In genomic region chr10:88810196-88810961, GRCh38 we compare ENCODE assay signal across 9 cellular contexts. TPM values are rescaled to one million over a fixed set of nuclear protein-coding genes. Genes with fewer than 3 reads are reported as not detected.
DNase-seq lines count a peak whose midpoint lies in the region; ATAC-seq and TF ChIP-seq lines count a peak whose summit lies in the region.
"Had no signal": no experiment of that assay in that cellular context is flagged by ENCODE, and none has a peak within 500 bp of the region (broad histone marks: within the 10 kb centered on the region; RNA-seq: fewer than 3 reads in every experiment).

No MANE protein-coding gene starts in this region.

- WGBS in spleen, 5 donors = 31 to 49% (median 44%) methylated on average over 5 of the region's 5 CpGs
- WGBS in aorta, 2 donors = 37 to 39% methylated on average over 5 of the region's 5 CpGs

- H3K4me3 ChIP-seq in spleen = no peak overlapping the region
- H3K4me3 ChIP-seq in aorta (ENCODE audit: low read length in 2 of 2) = no peak overlapping the region
- H3K4me3 ChIP-seq: BLaER1 had no signal

- DNase-seq in NCI-H2107 treated with DMSO at 0.1 percent for 48 hours (lab: John Stamatoyannopoulos, UW; ENCODE audit: unreplicated experiment) (peak; percentile 10), NCI-H2107 (lab: John Stamatoyannopoulos, UW) (no peak), NCI-H82 (lab: John Stamatoyannopoulos, UW) (peak; percentile 70), amniotic stem cell (lab: John Stamatoyannopoulos, UW) (peak; percentile 71), hippocampal formation (lab: John Stamatoyannopoulos, UW) (peak; percentile 16 to 36), spleen (no peak), aorta (no peak)

- H3K27ac ChIP-seq in spleen (no peak overlapping the region), aorta (ENCODE audit: low read depth in 1 of 2, low read length in 2 of 2) (no peak overlapping the region)
- H3K27ac ChIP-seq: BLaER1 had no signal

- TF ChIP-seq CTCF in spleen (IDR thresholded peaks at IDR 0.05 in 8 of 11, conservative IDR thresholded peaks at IDR 0.05 in 3 of 11) = peak in 10 of 11 experiments; percentile 27 to 79 (median 66)

- TF ChIP-seq POLR2A in spleen (IDR thresholded peaks at IDR 0.05) = no peak

- H3K27me3 ChIP-seq in spleen (replicated peaks in 1 of 7) (no peaks in the 10 kb centered on the region), aorta (ENCODE audit: control insufficient read depth in 1 of 2, insufficient read depth in 2 of 2, low read length in 1 of 2) (no peaks in the 10 kb centered on the region)
- H3K27me3 ChIP-seq: BLaER1 had no signal

- no peaks in the 10 kb centered on the region for H3K36me3 ChIP-seq in spleen
- no peaks in the 10 kb centered on the region for H3K36me3 ChIP-seq in aorta (ENCODE audit: control insufficient read depth in 1 of 2, insufficient read depth in 2 of 2, low read length in 1 of 2)
- H3K36me3 ChIP-seq: BLaER1 had no signal

- peaks cover 0 to 9% (median 0%) of the 10 kb centered on the region in 6 donors for H3K4me1 ChIP-seq in spleen
- no peaks in the 10 kb centered on the region for H3K4me1 ChIP-seq in aorta (ENCODE audit: control insufficient read depth in 1 of 2, insufficient read depth in 2 of 2, low read length in 2 of 2)
- H3K4me1 ChIP-seq: BLaER1 had no signal

- peak; percentile 43 for ATAC-seq in HG02885 (IDR thresholded peaks at IDR 0.05; ENCODE audit: poor library complexity, unreplicated experiment)
- no peak for ATAC-seq in aorta (ENCODE audit: low FRiP score)

- intact Hi-C loops in spleen (cut with DNase I; ENCODE audit: low total_unique reads) = no loop called here
- intact Hi-C loops in aorta (cut with DNase I) = no loop called here

- H3K9me3 ChIP-seq in spleen = no peaks in the 10 kb centered on the region
- no peaks in the 10 kb centered on the region for H3K9me3 ChIP-seq in aorta (ENCODE audit: control insufficient read depth, low read length)
- H3K9me3 ChIP-seq: BLaER1 had no signal

RNA-seq across cellular contexts. Expression of gene LIPM, which starts 7.8 kb away (rescaled TPM):
- total RNA-seq in spleen = not detected
- polyA plus RNA-seq in spleen = not detected
- total RNA-seq in aorta = not detected
- not detected for polyA plus RNA-seq in aorta

RNA-seq across cellular contexts. Expression of gene ANKRD22, which starts 41.3 kb away (rescaled TPM):
- total RNA-seq in spleen (10 to 100 TPM in 1 of 7 donors, 1 to 10 TPM in 6; 4.8 to 11.5 (median 7.7) TPM), aorta (under 1 TPM; 0.24 to 0.26 TPM)
- polyA plus RNA-seq in spleen (1 to 10 TPM; 2.2 to 7.5 (median 2.6) TPM), aorta (1 to 10 TPM in 1 of 2 donors, under 1 TPM in 1; 0.18 to 1.8 TPM)

RNA-seq across cellular contexts. Expression of gene LIPN, which starts 50.6 kb away (rescaled TPM):
- total RNA-seq in spleen (1 to 10 TPM in 4 of 7 donors, under 1 TPM in 1, not detected in 2; 0.92 to 7.1 (median 2.5) TPM), aorta (under 1 TPM in 1 of 2 donors, not detected in 1; 0.58 TPM)
- polyA plus RNA-seq in spleen (under 1 TPM; 0.07 to 0.16 (median 0.08) TPM), aorta (under 1 TPM in 1 of 2 donors, not detected in 1; 0.43 TPM)

Comparison
In these comparisons a context has a peak if more than half of its experiments do, and no peak if none do; other contexts are left out.
1. DNase-seq: peak in NCI-H2107 treated with DMSO at 0.1 percent for 48 hours (single experiment), NCI-H82 (single experiment), amniotic stem cell (single experiment) and hippocampal formation (2 of 2); none in NCI-H2107 (single experiment), spleen (single experiment) and aorta (0 of 2).
2. RNA of gene ANKRD22, which starts 41.3 kb away (total RNA-seq): 4.8 to 11.5 TPM in spleen; 0.24 to 0.26 TPM in aorta; every median in the first group is over 4 times any median in the second.